Comparison of ENCODE assay signal across 18 cellular contexts in the genomic region with DNA sequence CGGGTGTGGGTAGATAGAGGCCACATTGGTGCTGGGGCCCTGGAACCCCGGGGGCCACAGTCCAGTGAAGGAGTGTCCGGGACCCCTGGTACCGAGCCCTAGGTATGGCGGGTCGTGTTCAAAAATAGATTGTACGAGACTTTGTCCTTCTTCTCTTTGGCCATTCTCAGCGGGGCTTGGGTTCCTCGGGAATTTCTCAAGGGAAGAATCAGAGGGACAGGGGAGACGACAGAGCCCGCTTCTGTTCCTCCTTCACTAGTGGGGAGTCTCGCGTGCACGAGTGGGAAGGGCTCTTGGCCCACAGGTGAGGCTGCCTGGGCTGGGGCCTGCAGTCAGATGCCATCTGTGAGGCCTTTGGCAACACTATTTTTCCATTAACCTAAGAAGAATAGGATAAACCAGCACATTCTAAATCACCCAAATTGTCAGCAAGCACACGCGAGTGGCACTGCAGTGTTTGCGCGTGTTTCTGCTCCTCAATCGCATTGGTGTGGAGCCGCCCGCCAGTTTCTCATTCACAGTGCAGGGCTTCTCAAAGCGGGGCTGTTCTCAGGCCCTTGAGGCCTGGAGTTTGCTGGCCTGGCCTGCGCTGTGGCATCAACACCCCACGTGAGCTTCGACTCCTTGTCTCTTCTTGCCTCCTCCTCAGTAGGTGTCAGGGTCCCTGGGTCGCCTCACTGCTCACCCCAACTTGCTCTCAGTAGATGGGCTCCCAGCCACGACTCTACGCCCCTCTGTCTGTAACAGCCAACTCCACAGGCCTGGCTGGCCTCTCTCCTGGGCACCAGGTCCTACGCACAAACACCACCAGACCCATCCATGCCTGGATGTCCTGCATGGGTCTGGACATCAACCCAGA.
DNase-seq lines count a peak whose midpoint lies in the region; ATAC-seq, FAIRE-seq and TF ChIP-seq lines count a peak whose summit lies in the region.
"Had no signal": no experiment of that assay in that cellular context is flagged by ENCODE, and none has a peak within 500 bp of the region (broad histone marks: within the 10 kb centered on the region; RNA-seq: fewer than 3 reads in every experiment).

No MANE protein-coding gene starts in this region.

- no peak for TF ChIP-seq POLR2A in heart left ventricle (IDR thresholded peaks at IDR 0.05)

- H3K9me2 ChIP-seq in OCI-LY7 (ENCODE audit: insufficient read depth, low read length): no peaks in the 10 kb centered on the region

- no peaks in the 10 kb centered on the region for H3K4me1 ChIP-seq in heart left ventricle
- H3K4me1 ChIP-seq in kidney (ENCODE audit: control insufficient read depth in 1 of 2, insufficient read depth in 1 of 2, low read depth in 1 of 2, low read length in 2 of 2): no peaks in the 10 kb centered on the region
- H3K4me1 ChIP-seq in OCI-LY7 (ENCODE audit: insufficient read depth, low read length, poor library complexity, severe bottlenecking): peaks cover 9% of the 10 kb centered on the region
- H3K4me1 ChIP-seq: Caco-2 had no signal

- CTCF ChIA-PET in OCI-LY7 (lab: Charles Lee; ENCODE audit: unreplicated experiment): no interaction called here

- H3K79me2 ChIP-seq in OCI-LY7 (ENCODE audit: insufficient read depth, low read depth, low read length): no peaks in the 10 kb centered on the region

- intact Hi-C loops in cardiac septum (cut with DNase I) (no loop called here), heart left ventricle (cut with DNase I) (no loop called here), kidney (cut with DNase I) (no loop called here), OCI-LY7 (cut with micrococcal nuclease; ENCODE audit: unreplicated experiment) (no loop called here)

- FAIRE-seq in kidney (lab: Jason Lieb, UNC): no peak
- FAIRE-seq: H54 had no signal

- peaks cover 0 to 16% (median 0%) of the 10 kb centered on the region in 9 donors for H3K27me3 ChIP-seq in heart left ventricle
- H3K27me3 ChIP-seq: MG63 had no signal

- POLR2A ChIA-PET in OCI-LY7 (lab: Charles Lee): no interaction called here

- H3K4me2 ChIP-seq in OCI-LY7 (ENCODE audit: low read length): no peak overlapping the region

- H2AFZ ChIP-seq in OCI-LY7 (ENCODE audit: low read length): no peak overlapping the region

- TF ChIP-seq CTCF in heart left ventricle (IDR thresholded peaks at IDR 0.05) (no peak), kidney (IDR thresholded peaks at IDR 0.05; ENCODE audit: borderline replicate concordance, extremely low read depth, insufficient read depth) (no peak), OCI-LY7 (conservative IDR thresholded peaks at IDR 0.05; ENCODE audit: low read length) (no peak)

- no peak overlapping the region for H3K9ac ChIP-seq in kidney (ENCODE audit: low read length in 2 of 2)

- no peak overlapping the region for H3K27ac ChIP-seq in heart left ventricle
- H3K27ac ChIP-seq in kidney (ENCODE audit: low read depth in 2 of 2, low read length in 2 of 2): no peak overlapping the region
- H3K27ac ChIP-seq in OCI-LY7 (ENCODE audit: low read depth, low read length, poor library complexity, severe bottlenecking): no peak overlapping the region

- H3K36me3 ChIP-seq in heart left ventricle: no peaks in the 10 kb centered on the region
- no peaks in the 10 kb centered on the region for H3K36me3 ChIP-seq in kidney (ENCODE audit: control insufficient read depth in 1 of 2, insufficient read depth in 2 of 2, low read length in 2 of 2)
- no peaks in the 10 kb centered on the region for H3K36me3 ChIP-seq in OCI-LY7 (ENCODE audit: insufficient read depth, low read length)
- H3K36me3 ChIP-seq: MG63 had no signal

- H3K9me3 ChIP-seq in heart left ventricle (no peaks in the 10 kb centered on the region), kidney (ENCODE audit: control insufficient read depth in 1 of 2, low read length in 2 of 2) (no peaks in the 10 kb centered on the region), OCI-LY7 (ENCODE audit: low read length) (no peaks in the 10 kb centered on the region)
- H3K9me3 ChIP-seq: Caco-2, MG63 had no signal

- no peak overlapping the region for H3K4me3 ChIP-seq in heart left ventricle
- no peak overlapping the region for H3K4me3 ChIP-seq in kidney (ENCODE audit: low read length in 2 of 2)
- no peak overlapping the region for H3K4me3 ChIP-seq in OCI-LY7 (ENCODE audit: low read depth, low read length, poor library complexity, severe bottlenecking)
- H3K4me3 ChIP-seq: MG63 had no signal

- no peaks in the 10 kb centered on the region for H4K20me1 ChIP-seq in OCI-LY7 (ENCODE audit: insufficient read depth, low read length)

- ATAC-seq in heart left ventricle: no peak

- peak; percentile 50 for DNase-seq in cardiac septum (ENCODE audit: low spot score)
- no peak for DNase-seq in heart left ventricle
- peak; percentile 47 for DNase-seq in activated CD8-positive, alpha-beta memory T cell treated with anti-CD3 and anti-CD28 coated beads, Interleukin-2, amount 50 U/mL, for 48 hours
- DNase-seq in kidney: peak; percentile 46
- no peak for DNase-seq in middle frontal gyrus (ENCODE audit: extremely low spot score, low spot score)
- no peak for DNase-seq in OCI-LY7 (ENCODE audit: low spot score)
- no peak for DNase-seq in superior temporal gyrus (ENCODE audit: extremely low spot score)
- DNase-seq: Caco-2; CD4-positive, alpha-beta memory T cell; DMS 273 treated with DMSO at 0.1 percent for 48 hours; DMS79 treated with DMSO at 0.1 percent for 48 hours; MG63; NCI-H1048; NCI-H1417 treated with DMSO at 0.1 percent for 48 hours; NCI-H187; NCI-H69; SIG-M5 had no signal

- 87 to 91% (median 89%) methylated on average over 29 of the region's 29 CpGs for WGBS in heart left ventricle, 4 donors

- no TSS peak for BruUV-seq in OCI-LY7 (replicated peaks; lab: Mats Ljungman, UMichigan)

Comparison
In these comparisons a context has a peak if more than half of its experiments do, and no peak if none do; other contexts are left out.
1. DNase-seq: peak in cardiac septum (single experiment), activated CD8-positive, alpha-beta memory T cell treated with anti-CD3 and anti-CD28 coated beads, Interleukin-2, amount 50 U/mL, for 48 hours (single experiment) and kidney (single experiment); none in heart left ventricle (0 of 5), middle frontal gyrus (single experiment), OCI-LY7 (single experiment) and superior temporal gyrus (single experiment).